In the genomic region with DNA sequence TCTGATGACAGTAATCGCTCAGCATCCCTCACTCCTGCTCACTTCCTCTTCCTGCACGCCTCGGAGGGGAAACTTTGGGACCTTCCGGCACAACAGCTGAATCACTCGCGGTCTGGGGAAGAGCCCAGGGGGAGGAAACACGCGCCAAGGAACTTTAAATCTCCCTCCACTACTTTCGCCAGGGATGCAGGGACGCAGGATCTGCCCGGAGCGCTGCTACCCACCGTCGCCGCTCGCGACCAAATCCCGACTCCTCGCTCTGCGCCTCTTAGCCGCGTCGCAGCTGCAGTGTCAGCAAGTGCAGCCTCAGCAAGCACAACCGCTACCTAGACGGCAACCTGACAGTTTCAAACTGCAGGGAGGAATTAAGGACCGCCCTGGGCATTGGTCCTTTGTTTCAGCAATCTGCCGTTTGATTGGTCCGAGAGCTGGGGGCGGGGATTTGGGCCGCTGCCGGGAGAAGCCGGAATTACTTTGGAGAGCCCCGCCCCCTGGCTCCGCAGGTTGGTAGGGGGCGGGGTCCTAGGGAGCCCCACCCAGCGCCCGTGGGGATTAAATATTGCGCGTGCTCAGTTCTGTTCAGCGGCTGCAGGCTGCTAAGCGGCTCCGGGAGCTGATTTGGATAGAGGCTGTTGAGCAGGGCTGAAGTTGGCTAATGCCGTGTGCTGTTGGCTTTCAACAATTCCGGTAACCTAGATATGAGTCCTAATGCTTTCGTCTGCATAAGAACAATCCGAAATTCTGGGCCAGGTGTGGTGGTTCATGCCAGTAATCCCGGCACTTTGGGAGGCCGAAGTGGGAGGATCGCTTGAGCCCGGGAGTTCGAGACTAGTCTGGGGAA, we compare ENCODE assay signal across 8 cellular contexts. TPM values are rescaled to one million over a fixed set of nuclear protein-coding genes. Genes with fewer than 3 reads are reported as not detected.
A peak's percentile ranks its signal among the peaks of the same experiment; 100 is the strongest.
DNase-seq lines count a peak whose midpoint lies in the region; ATAC-seq and TF ChIP-seq lines count a peak whose summit lies in the region.

A gene with protein sequence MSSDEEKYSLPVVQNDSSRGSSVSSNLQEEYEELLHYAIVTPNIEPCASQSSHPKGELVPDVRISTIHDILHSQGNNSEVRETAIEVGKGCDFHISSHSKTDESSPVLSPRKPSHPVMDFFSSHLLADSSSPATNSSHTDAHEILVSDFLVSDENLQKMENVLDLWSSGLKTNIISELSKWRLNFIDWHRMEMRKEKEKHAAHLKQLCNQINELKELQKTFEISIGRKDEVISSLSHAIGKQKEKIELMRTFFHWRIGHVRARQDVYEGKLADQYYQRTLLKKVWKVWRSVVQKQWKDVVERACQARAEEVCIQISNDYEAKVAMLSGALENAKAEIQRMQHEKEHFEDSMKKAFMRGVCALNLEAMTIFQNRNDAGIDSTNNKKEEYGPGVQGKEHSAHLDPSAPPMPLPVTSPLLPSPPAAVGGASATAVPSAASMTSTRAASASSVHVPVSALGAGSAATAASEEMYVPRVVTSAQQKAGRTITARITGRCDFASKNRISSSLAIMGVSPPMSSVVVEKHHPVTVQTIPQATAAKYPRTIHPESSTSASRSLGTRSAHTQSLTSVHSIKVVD (minus strand): TSS at position 356 of the 841 bp plus-strand sequence. CDS start 4,500 bp downstream, outside the sequence.

- CTCF ChIA-PET in PC-9 (lab: Charles Lee) = no interaction called here

- POLR2A ChIA-PET in PC-9 (lab: Charles Lee; ENCODE audit: unreplicated experiment) = interaction anchor here (0.6 kb wide), 3 partner anchors 240 to 999 kb away, joined by 3 to 48 read pairs (median 12); no protein-coding TSS in a partner anchor

- H3K27ac ChIP-seq in PC-9 = peak within 1 kb of the TSS; percentile 55
- peak within 1 kb of the TSS; percentile 79 for H3K27ac ChIP-seq in epithelial cell of prostate

- H4K20me1 ChIP-seq in PC-9 (ENCODE audit: insufficient read depth) = no peaks in the 10 kb centered on the region; the same call in 1 of the 2 replicates

- peaks cover 8% of the 10 kb centered on the region; the same call in 1 of the 2 replicates for H3F3A ChIP-seq in PC-9 (ENCODE audit: insufficient read depth, low read depth)

- H3K79me2 ChIP-seq in PC-9 (ENCODE audit: low read depth) = peaks cover 39% of the 10 kb centered on the region

- H3K4me2 ChIP-seq in PC-9 = peak within 1 kb of the TSS; percentile 93

- no peaks in the 10 kb centered on the region for H3K9me2 ChIP-seq in PC-9 (ENCODE audit: insufficient read depth)

- H3K27me3 ChIP-seq in PC-9 (ENCODE audit: insufficient read depth, low read depth) = no peaks in the 10 kb centered on the region

- BruUV-seq in PC-9 (replicated peaks; lab: Mats Ljungman, UMichigan) = no TSS peak

- H3K4me1 ChIP-seq in PC-9 (replicated peaks; ENCODE audit: insufficient read depth) = peaks cover 12% of the 10 kb centered on the region
- peaks cover 7% of the 10 kb centered on the region for H3K4me1 ChIP-seq in mucosa of descending colon (ENCODE audit: low read depth)

- DNase-seq in DMS153 (lab: John Stamatoyannopoulos, UW) (peak; percentile 89), PC-9 (peak; percentile 94 to 98), epithelial cell of prostate (ENCODE audit: low read depth, low spot score) (peak; percentile 83), mucosa of descending colon (peak; percentile 97 to 99 (median 99))
- DNase-seq in Jurkat, Clone E6-1 (ENCODE audit: low read depth, low spot score) = peak; percentile 98
- peak; percentile 99 for DNase-seq in activated T-cell treated with anti-CD3 and anti-CD28 coated beads, Interleukin-2, amount 50 U/mL, for 1 hour
- peak; percentile 96 for DNase-seq in stimulated activated CD8-positive, alpha-beta memory T cell treated with anti-CD3 and anti-CD28 coated beads, Interleukin-4, amount 100 ng/mL, for 24 hours (ENCODE audit: low read depth)

- intact Hi-C loops in PC-9 (cut with micrococcal nuclease; ENCODE audit: unreplicated experiment) (no loop called here), mucosa of descending colon (cut with DNase I, micrococcal nuclease) (no loop called here)

- H3K36me3 ChIP-seq in PC-9 (ENCODE audit: low read depth) = peaks cover 4% of the 10 kb centered on the region; the same call in 1 of the 2 replicates
- H3K36me3 ChIP-seq in mucosa of descending colon (ENCODE audit: low read depth) = no peaks in the 10 kb centered on the region

- peak within 1 kb of the TSS; percentile 89 for H3K4me3 ChIP-seq in Jurkat, Clone E6-1 (ENCODE audit: low read length)
- H3K4me3 ChIP-seq in PC-9 (peak within 1 kb of the TSS; percentile 72), mucosa of descending colon (peak within 1 kb of the TSS; percentile 42)

- H3K9me3 ChIP-seq in PC-9 (ENCODE audit: insufficient read depth, low read depth) (no peaks in the 10 kb centered on the region), mucosa of descending colon (no peaks in the 10 kb centered on the region)

- TF ChIP-seq CTCF in PC-9 (conservative IDR thresholded peaks at IDR 0.05) (no peak), mucosa of descending colon (IDR thresholded peaks at IDR 0.05) (no peak)

- ATAC-seq in GM21619 (IDR thresholded peaks at IDR 0.05; ENCODE audit: unreplicated experiment) = peak; percentile 91
- ATAC-seq in mucosa of descending colon = peak; percentile 99

- H2AFZ ChIP-seq in PC-9 = peak within 1 kb of the TSS; percentile 87

RNA-seq across cellular contexts. Expression of the gene that starts here (rescaled TPM):
- 27.3 TPM for polyA plus RNA-seq in Jurkat, Clone E6-1 (2012; ENCODE audit: insufficient read depth, insufficient read length)
- total RNA-seq in PC-9 (2021) = 11.2 and 13.1 TPM in 2 replicates
- 10 to 100 TPM in 1 of 3 donors, 1 to 10 TPM in 2; 7.7 to 13.3 (median 9.5) TPM for total RNA-seq in mucosa of descending colon

Comparison
In these comparisons a context has a peak if more than half of its experiments do, and no peak if none do; other contexts are left out.
1. Peak in every context shown above with its lines: DNase-seq, ATAC-seq, H3K4me3 ChIP-seq and H3K27ac ChIP-seq.